ENCODE assay signal across 8 cellular contexts in genomic region chr5:33180900-33181299, GRCh38.
DNase-seq lines count a peak whose midpoint lies in the region; ATAC-seq, FAIRE-seq and TF ChIP-seq lines count a peak whose summit lies in the region.

No MANE protein-coding gene starts in this region.

- no peaks in the 10 kb centered on the region for H3K36me3 ChIP-seq in HCT116 (ENCODE audit: control insufficient read depth in 1 of 2, insufficient read depth in 2 of 2, low read length in 2 of 2)
- no peaks in the 10 kb centered on the region for H3K36me3 ChIP-seq in vagina

- no peaks in the 10 kb centered on the region for H3K4me1 ChIP-seq in HCT116 (ENCODE audit: control insufficient read depth in 1 of 2, insufficient read depth in 2 of 2, low read length in 2 of 2)
- no peaks in the 10 kb centered on the region for H3K4me1 ChIP-seq in foreskin keratinocyte
- H3K4me1 ChIP-seq in vagina: no peaks in the 10 kb centered on the region

- RAD21 ChIA-PET in HCT116 (lab: Charles Lee; ENCODE audit: low non-redundant PET in 1 of 2, low total read pairs in 2 of 2, uncharacterized antibody in 2 of 2, unreplicated experiment in 2 of 2): no interaction called here

- intact Hi-C loops in HCT116 (cut with micrococcal nuclease): loop anchor here (1.0 to 10.0 kb wide), 6 partner anchors 236 to 948 kb away; no protein-coding TSS in a partner anchor
- intact Hi-C loops in vagina (cut with DNase I): no loop called here

- no peaks in the 10 kb centered on the region for H3K27me3 ChIP-seq in HCT116 (ENCODE audit: insufficient read depth, low read length)
- no peaks in the 10 kb centered on the region for H3K27me3 ChIP-seq in foreskin keratinocyte
- no peaks in the 10 kb centered on the region for H3K27me3 ChIP-seq in vagina

- no peak overlapping the region for H3K27ac ChIP-seq in HCT116 (ENCODE audit: low read depth, low read length)
- H3K27ac ChIP-seq in foreskin keratinocyte: no peak overlapping the region
- H3K27ac ChIP-seq in vagina: no peak overlapping the region

- H3K79me2 ChIP-seq in HCT116 (ENCODE audit: insufficient read depth, low read length): no peaks in the 10 kb centered on the region

- FAIRE-seq in A204.1 (lab: Jason Lieb, UNC): peak; percentile 87

- H2AFZ ChIP-seq in HCT116 (ENCODE audit: low read depth, low read length, poor library complexity, severe bottlenecking): peak overlapping the region; percentile 67

- DNase-seq in HCT116 (ENCODE audit: low read depth, low spot score) (peak; percentile 28), SHP77 (lab: John Stamatoyannopoulos, UW) (peak; percentile 15 to 28), foreskin keratinocyte (peak in 1 of 2 donors; percentile 25), NCI-H2029 treated with DMSO at 0.1 percent for 48 hours (lab: John Stamatoyannopoulos, UW) (no peak), SKM-1 (lab: John Stamatoyannopoulos, UW; ENCODE audit: unreplicated experiment) (no peak), vagina (ENCODE audit: extremely low spot score in 2 of 2) (no peak)

- H3K9me3 ChIP-seq in HCT116 (ENCODE audit: control insufficient read depth in 1 of 2, insufficient read depth in 1 of 2, low read depth in 1 of 2, low read length in 2 of 2) (no peaks in the 10 kb centered on the region), vagina (no peaks in the 10 kb centered on the region)

- TF ChIP-seq POLR2A in HCT116 (IDR thresholded peaks at IDR 0.05; ENCODE audit: borderline replicate concordance, extremely low read depth, insufficient read depth, insufficient read length) (no peak), vagina (IDR thresholded peaks at IDR 0.05) (no peak)

- H3K4me3 ChIP-seq in HCT116 (replicated peaks in 1 of 2; ENCODE audit: low read depth in 1 of 2, low read length in 2 of 2) (no peak overlapping the region), vagina (no peak overlapping the region)

- peak; percentile 76 for TF ChIP-seq RAD21 in HCT116 (IDR thresholded peaks at IDR 0.05; ENCODE audit: low read depth)

- CTCF ChIA-PET in HCT116 (lab: Charles Lee): interaction anchor here (0.8 to 1.2 kb wide), 3 partner anchors 491 to 692 kb away, joined by 4 to 7 read pairs (median 4); no protein-coding TSS in a partner anchor

- H3K4me2 ChIP-seq in HCT116 (ENCODE audit: low read length): no peak overlapping the region

- ATAC-seq in HCT116: no peak
- no peak for ATAC-seq in foreskin keratinocyte
- ATAC-seq in HG03565 (IDR thresholded peaks at IDR 0.05; ENCODE audit: unreplicated experiment): no peak

- POLR2A ChIA-PET in HCT116 (lab: Charles Lee): no interaction called here

- no peaks in the 10 kb centered on the region for H3K9me2 ChIP-seq in HCT116 (ENCODE audit: insufficient read depth)

- no peak overlapping the region for H3K9ac ChIP-seq in HCT116 (ENCODE audit: low read length)

- BruUV-seq in HCT116 (replicated peaks; lab: Mats Ljungman, UMichigan): no TSS peak

- H4K20me1 ChIP-seq in HCT116 (ENCODE audit: insufficient read depth): no peaks in the 10 kb centered on the region

- TF ChIP-seq CTCF in HCT116 (IDR thresholded peaks at IDR 0.05 in 2 of 3, conservative IDR thresholded peaks at IDR 0.05 in 1 of 3; ENCODE audit: borderline replicate concordance in 1 of 3, insufficient read depth in 1 of 3, low read depth in 2 of 3, low read length in 2 of 3): peak; percentile 36 to 63 (median 59); a peak in 5 of 6 replicates
- TF ChIP-seq CTCF in foreskin keratinocyte (conservative IDR thresholded peaks at IDR 0.05): peak; percentile 71
- TF ChIP-seq CTCF in vagina (IDR thresholded peaks at IDR 0.05): no peak

TF ChIP-seq in HCT116, 20 proteins besides CTCF, POLR2A, EP300 and RAD21:
- TF ChIP-seq REST (IDR thresholded peaks at IDR 0.05; ENCODE audit: low read depth): no peak
TF ChIP-seq in HCT116: peak in this region for 0.

Comparison
In these comparisons a context has a peak if more than half of its experiments do, and no peak if none do; other contexts are left out.
1. DNase-seq: peak in HCT116 (single experiment) and SHP77 (2 of 2); none in NCI-H2029 treated with DMSO at 0.1 percent for 48 hours (single experiment), SKM-1 (single experiment) and vagina (0 of 2).
2. CTCF ChIP-seq: peak in HCT116 (3 of 3) and foreskin keratinocyte (single experiment); none in vagina (0 of 3).